ENCODE assay signal across 21 cellular contexts in the genomic region with DNA sequence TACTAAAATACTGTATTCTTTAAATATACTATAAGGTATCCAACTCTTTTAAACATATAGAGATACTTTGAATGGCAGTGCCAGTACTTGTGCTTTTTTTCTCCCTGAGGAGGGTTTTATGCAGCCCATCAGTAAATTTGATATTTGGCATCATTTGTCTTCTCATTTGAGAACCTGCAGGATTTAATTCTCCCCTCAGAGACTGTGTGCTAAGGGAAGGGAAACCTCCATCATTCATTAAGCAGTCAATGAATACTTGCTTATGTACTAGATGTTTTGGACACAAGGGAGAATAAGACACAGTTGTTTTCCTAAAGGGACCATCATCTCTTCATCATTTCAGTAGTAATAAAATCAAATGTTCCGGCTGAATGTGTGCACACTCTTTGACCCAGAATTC.
"Had no signal": no experiment of that assay in that cellular context is flagged by ENCODE, and none has a peak within 500 bp of the region (broad histone marks: within the 10 kb centered on the region; RNA-seq: fewer than 3 reads in every experiment).

No MANE protein-coding gene starts in this region.

- H3K36me3 ChIP-seq: ascending aorta, breast epithelium had no signal

- H3K4me3 ChIP-seq: ascending aorta, body of pancreas, breast epithelium had no signal

- H3K27me3 ChIP-seq: ascending aorta, body of pancreas, breast epithelium had no signal

- H3K27ac ChIP-seq: ascending aorta, body of pancreas, breast epithelium had no signal

- H3K4me1 ChIP-seq: breast epithelium had no signal

- DNase-seq: activated CD4-positive, alpha-beta T cell treated with anti-CD3 and anti-CD28 coated beads for 36 hours; activated CD4-positive, alpha-beta T cell treated with anti-CD3 and anti-CD28 coated beads, Interleukin-2, amount 10 ng/mL, durations not matched to agents 7 days and 5 days; activated CD4-positive, alpha-beta T cell treated with anti-CD3 and anti-CD28 coated beads, Interleukin-2, amount 50 U/mL, for 48 hours; activated CD8-positive, alpha-beta T cell treated with anti-CD3 and anti-CD28 coated beads, Interleukin-2, amount 10 ng/mL, durations not matched to agents 7 days and 5 days; activated gamma-delta T cell; activated naive CD4-positive, alpha-beta T cell treated with Interleukin-2 at 50 U/mL for 16 hours; activated naive CD8-positive, alpha-beta T cell treated with anti-CD3 and anti-CD28 coated beads, Interleukin-2, amount 10 ng/mL, durations not matched to agents 7 days and 5 days; activated T-cell treated with anti-CD3 and anti-CD28 coated beads, Interleukin-2, amount 50 U/mL, for 24 hours; amygdala; Karpas-422; NCI-H1417 treated with DMSO at 0.1 percent for 48 hours; NCI-H1694; NCI-H2171 treated with DMSO at 0.1 percent for 48 hours; NCI-H2227 treated with DMSO at 0.1 percent for 48 hours; NCI-H510A treated with DMSO at 0.1 percent for 48 hours; Right ventricle myocardium superior had no signal

- ATAC-seq: activated CD4-positive, alpha-beta T cell treated with anti-CD3 and anti-CD28 coated beads for 36 hours; activated CD4-positive, CD25-positive, alpha-beta regulatory T cell treated with anti-CD3 and anti-CD28 coated beads, Interleukin-2, amount 50 U/mL, for 24 hours; activated CD8-positive, alpha-beta T cell treated with anti-CD3 and anti-CD28 coated beads, Interleukin-2, amount 10 ng/mL, durations not matched to agents 7 days and 5 days; WTC11 had no signal

- H3K9me3 ChIP-seq: ascending aorta, body of pancreas, breast epithelium had no signal
